Comparison of ENCODE assay signal across 9 cellular contexts in genomic region chr15:68053997-68054657, GRCh38. TPM values are rescaled to one million over a fixed set of nuclear protein-coding genes. Genes with fewer than 3 reads are reported as not detected.
A peak's percentile ranks its signal among the peaks of the same experiment; 100 is the strongest.
DNase-seq lines count a peak whose midpoint lies in the region; ATAC-seq, FAIRE-seq and TF ChIP-seq lines count a peak whose summit lies in the region.
"Had no signal": no experiment of that assay in that cellular context is flagged by ENCODE, and none has a peak within 500 bp of the region (broad histone marks: within the 10 kb centered on the region; RNA-seq: fewer than 3 reads in every experiment).

PIAS1 (plus strand) TSS chr15:68054315; CDS start chr15:68054327, 12 bp downstream.

- peak; percentile 81 to 87 for DNase-seq in AML-193 (lab: John Stamatoyannopoulos, UW)
- DNase-seq in NCI-H510A (lab: John Stamatoyannopoulos, UW) = peak; percentile 85
- DNase-seq in activated CD4-positive, alpha-beta T cell treated with anti-CD3 and anti-CD28 coated beads for 1 hour = peak; percentile 92
- peak; percentile 99 for DNase-seq in cerebellum (ENCODE audit: low spot score)
- DNase-seq in kidney = peak; percentile 98
- peak; percentile 88 to 92 for DNase-seq in stimulated activated CD4-positive, alpha-beta T cell treated with anti-CD3 and anti-CD28 coated beads, Interleukin-15, amount 100 ng/mL, for 1 hour (ENCODE audit: low read depth in 1 of 2, low spot score in 1 of 2)

- peak within 1 kb of the TSS; percentile 79 to 89 for H3K4me3 ChIP-seq in kidney (ENCODE audit: low read length in 2 of 2)

- peak within 1 kb of the TSS; percentile 54 to 90 for H3K9ac ChIP-seq in kidney (ENCODE audit: low read length in 2 of 2)

- no peak for FAIRE-seq in kidney (lab: Jason Lieb, UNC)
- FAIRE-seq: TTC549 had no signal

- no peak for TF ChIP-seq CTCF in kidney (IDR thresholded peaks at IDR 0.05; ENCODE audit: borderline replicate concordance, extremely low read depth, insufficient read depth)

- intact Hi-C loops in kidney (cut with DNase I) = no loop called here

- peak within 1 kb of the TSS; percentile 75 to 86 for H3K27ac ChIP-seq in kidney (ENCODE audit: low read depth in 2 of 2, low read length in 2 of 2)

- H3K36me3 ChIP-seq in kidney (ENCODE audit: control insufficient read depth in 1 of 2, insufficient read depth in 2 of 2, low read length in 2 of 2) = no peaks in the 10 kb centered on the region

- no peaks in the 10 kb centered on the region for H3K9me3 ChIP-seq in kidney (ENCODE audit: control insufficient read depth in 1 of 2, low read length in 2 of 2)

- ATAC-seq in HG03432 (IDR thresholded peaks at IDR 0.05; ENCODE audit: unreplicated experiment) = peak; percentile 83

- H3K4me1 ChIP-seq in kidney (ENCODE audit: control insufficient read depth in 1 of 2, insufficient read depth in 1 of 2, low read depth in 1 of 2, low read length in 2 of 2) = peaks cover 6 to 8% of the 10 kb centered on the region in 2 donors

- peak; percentile 93 for TF ChIP-seq POLR2A in GM19193 (IDR thresholded peaks at IDR 0.05; ENCODE audit: extremely low read depth, insufficient read depth, insufficient read length)

RNA-seq across cellular contexts. Expression of gene PIAS1, which starts in this region (rescaled TPM):
- 56.4 TPM for total RNA-seq in cerebellum
- total RNA-seq in kidney = 44.3 TPM
- polyA plus RNA-seq in kidney (ENCODE audit: insufficient read depth, low read depth, low replicate concordance) = 10.6 TPM

Comparison
In these comparisons a context has a peak if more than half of its experiments do, and no peak if none do; other contexts are left out.
1. Peak in every context shown above with its lines: DNase-seq, ATAC-seq, H3K4me3 ChIP-seq and H3K27ac ChIP-seq.